In the genomic region with DNA sequence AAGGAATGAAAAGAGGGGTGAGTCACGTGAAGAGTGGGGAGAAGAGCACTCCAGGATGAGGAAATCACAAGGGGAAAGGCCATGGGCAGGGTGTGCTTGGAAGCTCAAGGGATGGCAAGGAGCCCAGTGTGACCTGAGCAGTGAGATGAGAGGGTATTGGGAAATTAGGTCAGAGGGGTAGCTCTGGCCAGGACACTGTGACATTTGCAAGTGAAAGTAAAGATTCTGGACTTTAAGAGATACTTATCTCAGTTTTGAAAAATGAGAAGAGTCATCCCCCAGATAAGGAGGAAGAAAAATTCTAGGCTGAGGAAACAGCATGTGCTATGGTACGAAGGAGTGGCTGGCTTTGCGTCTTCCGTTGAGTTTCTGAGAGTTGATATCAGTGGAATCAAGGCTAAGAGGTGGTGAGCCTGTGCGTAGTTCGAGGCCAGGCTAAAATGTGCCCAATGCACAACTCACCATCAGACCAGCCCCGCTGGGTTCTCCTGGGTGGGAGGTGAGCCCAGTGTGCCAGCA, we compare ENCODE assay signal across 14 cellular contexts.
DNase-seq lines count a peak whose midpoint lies in the region; ATAC-seq, FAIRE-seq and TF ChIP-seq lines count a peak whose summit lies in the region.
"Had no signal": no experiment of that assay in that cellular context is flagged by ENCODE, and none has a peak within 500 bp of the region (broad histone marks: within the 10 kb centered on the region; RNA-seq: fewer than 3 reads in every experiment).

No MANE protein-coding gene starts in this region.

- no peak for TF ChIP-seq RAD21 in A549 (conservative IDR thresholded peaks at IDR 0.05 in 1 of 2, IDR thresholded peaks at IDR 0.05 in 1 of 2)

- no peaks in the 10 kb centered on the region for H3K27me3 Mint-ChIP-seq in neural crest cell (ENCODE audit: low read depth)

- TF ChIP-seq POLR2A in A549 (IDR thresholded peaks at IDR 0.05; ENCODE audit: low read length) = no peak

- H3K27ac Mint-ChIP-seq in neural crest cell (ENCODE audit: unreplicated experiment) = peak overlapping the region; percentile 3

- no peak for DNase-seq in A549 (ENCODE audit: low read depth in 1 of 2, low spot score in 1 of 2)
- peak; percentile 31 for DNase-seq in NCI-H2029 treated with DMSO at 0.1 percent for 48 hours (lab: John Stamatoyannopoulos, UW)
- DNase-seq in fibroblast of mammary gland (ENCODE audit: low read depth) = peak; percentile 79
- no peak for DNase-seq in neural crest cell (ENCODE audit: low read depth, low spot score)
- DNase-seq in UCSD-AML1 (lab: John Stamatoyannopoulos, UW; ENCODE audit: unreplicated experiment) = no peak
- no peak for DNase-seq in HTR-8/SVneo (ENCODE audit: insufficient read length, low spot score)
- DNase-seq in NCI-H345 treated with DMSO at 0.1 percent for 48 hours (lab: John Stamatoyannopoulos, UW; ENCODE audit: unreplicated experiment) = no peak
- no peak for DNase-seq in OCI-M2 (lab: John Stamatoyannopoulos, UW; ENCODE audit: unreplicated experiment)
- DNase-seq: activated CD4-positive, alpha-beta T cell treated with anti-CD3 and anti-CD28 coated beads for 1 hour; activated effector memory CD4-positive, alpha-beta T cell treated with anti-CD3 and anti-CD28 coated beads, Interleukin-2, amount 50 U/mL, for 16 hours; cortex of kidney; SIG-M5 had no signal

- FAIRE-seq in A549 (lab: Jason Lieb, UNC) = no peak
- FAIRE-seq in HTR-8/SVneo (lab: Jason Lieb, UNC) = no peak
- FAIRE-seq: G401.6 had no signal

- WGBS in A549 (ENCODE audit: missing lambda C conversion rate) = 76% methylated on average over 7 of the region's 7 CpGs

- H3K27ac ChIP-seq in A549 = peak overlapping the region; percentile 15 to 24; a peak in 2 of 6 replicates
- H3K27ac ChIP-seq: KMS-11 had no signal

- no peaks in the 10 kb centered on the region for H3K9me3 ChIP-seq in A549

- TF ChIP-seq EP300 in A549 (IDR thresholded peaks at IDR 0.05) = no peak

- H3K4me3 ChIP-seq in A549 (no peak overlapping the region), fibroblast of mammary gland (ENCODE audit: control insufficient read depth, low read depth, low read length) (no peak overlapping the region)

- H3K4me3 Mint-ChIP-seq in neural crest cell = no peak overlapping the region

- no peak overlapping the region; the same call in 2 of the 3 replicates for H3K4me2 ChIP-seq in A549
- H3K4me2 ChIP-seq: KMS-11 had no signal

- H3K36me3 Mint-ChIP-seq in neural crest cell (ENCODE audit: low read depth) = no peaks in the 10 kb centered on the region

- H3K4me1 ChIP-seq in A549 = peaks cover 16% of the 10 kb centered on the region; the same call in 1 of the 3 replicates

- peaks cover 3% of the 10 kb centered on the region for H3K9me3 Mint-ChIP-seq in neural crest cell

- POLR2A ChIA-PET in A549 (lab: Yijun Ruan, JAX) = no interaction called here

- TF ChIP-seq CTCF in A549 (IDR thresholded peaks at IDR 0.05) (no peak), fibroblast of mammary gland (conservative IDR thresholded peaks at IDR 0.05; ENCODE audit: control insufficient read depth, insufficient read depth, low read depth, low read length) (no peak), neural crest cell (conservative IDR thresholded peaks at IDR 0.05) (no peak)

- peaks cover 13% of the 10 kb centered on the region for H3K4me1 Mint-ChIP-seq in neural crest cell

- peak in 1 of 2 experiments; percentile 19; a peak in 1 of 6 replicates for ATAC-seq in A549

- CTCF ChIA-PET in A549 (lab: Yijun Ruan, JAX) = no interaction called here

TF ChIP-seq in A549, 52 proteins besides CTCF, POLR2A, EP300 and RAD21:
- TF ChIP-seq, protein P1, sequence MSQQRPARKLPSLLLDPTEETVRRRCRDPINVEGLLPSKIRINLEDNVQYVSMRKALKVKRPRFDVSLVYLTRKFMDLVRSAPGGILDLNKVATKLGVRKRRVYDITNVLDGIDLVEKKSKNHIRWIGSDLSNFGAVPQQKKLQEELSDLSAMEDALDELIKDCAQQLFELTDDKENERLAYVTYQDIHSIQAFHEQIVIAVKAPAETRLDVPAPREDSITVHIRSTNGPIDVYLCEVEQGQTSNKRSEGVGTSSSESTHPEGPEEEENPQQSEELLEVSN (IDR thresholded peaks at IDR 0.05; ENCODE audit: borderline replicate concordance, low read depth) = no peak
- TF ChIP-seq, protein P2, sequence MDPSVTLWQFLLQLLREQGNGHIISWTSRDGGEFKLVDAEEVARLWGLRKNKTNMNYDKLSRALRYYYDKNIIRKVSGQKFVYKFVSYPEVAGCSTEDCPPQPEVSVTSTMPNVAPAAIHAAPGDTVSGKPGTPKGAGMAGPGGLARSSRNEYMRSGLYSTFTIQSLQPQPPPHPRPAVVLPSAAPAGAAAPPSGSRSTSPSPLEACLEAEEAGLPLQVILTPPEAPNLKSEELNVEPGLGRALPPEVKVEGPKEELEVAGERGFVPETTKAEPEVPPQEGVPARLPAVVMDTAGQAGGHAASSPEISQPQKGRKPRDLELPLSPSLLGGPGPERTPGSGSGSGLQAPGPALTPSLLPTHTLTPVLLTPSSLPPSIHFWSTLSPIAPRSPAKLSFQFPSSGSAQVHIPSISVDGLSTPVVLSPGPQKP (IDR thresholded peaks at IDR 0.05; ENCODE audit: low read depth, low read length) = no peak
- no peak for TF ChIP-seq REST (IDR thresholded peaks at IDR 0.05)
- TF ChIP-seq TFCP2L1 (CRISPR knock-in tag; IDR thresholded peaks at IDR 0.05) = no peak
- no peak for TF ChIP-seq BHLHE40 (IDR thresholded peaks at IDR 0.05; ENCODE audit: low read depth, low read length)
- TF ChIP-seq HOXB5 (CRISPR knock-in tag; IDR thresholded peaks at IDR 0.05) = no peak
- TF ChIP-seq EHMT2 (IDR thresholded peaks at IDR 0.05; ENCODE audit: low read depth) = no peak
- no peak for TF ChIP-seq PHF8 (IDR thresholded peaks at IDR 0.05; ENCODE audit: borderline replicate concordance, low read depth)
- TF ChIP-seq, protein P3, sequence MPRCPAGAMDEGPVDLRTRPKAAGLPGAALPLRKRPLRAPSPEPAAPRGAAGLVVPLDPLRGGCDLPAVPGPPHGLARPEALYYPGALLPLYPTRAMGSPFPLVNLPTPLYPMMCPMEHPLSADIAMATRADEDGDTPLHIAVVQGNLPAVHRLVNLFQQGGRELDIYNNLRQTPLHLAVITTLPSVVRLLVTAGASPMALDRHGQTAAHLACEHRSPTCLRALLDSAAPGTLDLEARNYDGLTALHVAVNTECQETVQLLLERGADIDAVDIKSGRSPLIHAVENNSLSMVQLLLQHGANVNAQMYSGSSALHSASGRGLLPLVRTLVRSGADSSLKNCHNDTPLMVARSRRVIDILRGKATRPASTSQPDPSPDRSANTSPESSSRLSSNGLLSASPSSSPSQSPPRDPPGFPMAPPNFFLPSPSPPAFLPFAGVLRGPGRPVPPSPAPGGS (IDR thresholded peaks at IDR 0.05) = no peak
- no peak for TF ChIP-seq ZC3H11A (IDR thresholded peaks at IDR 0.05)

Comparison
In these comparisons a context has a peak if more than half of its experiments do, and no peak if none do; other contexts are left out.
1. DNase-seq: peak in NCI-H2029 treated with DMSO at 0.1 percent for 48 hours (single experiment) and fibroblast of mammary gland (single experiment); none in A549 (0 of 2), neural crest cell (single experiment), UCSD-AML1 (single experiment), HTR-8/SVneo (single experiment), NCI-H345 treated with DMSO at 0.1 percent for 48 hours (single experiment) and OCI-M2 (single experiment).